Comparison of ENCODE assay signal across 6 cellular contexts in the genomic region with DNA sequence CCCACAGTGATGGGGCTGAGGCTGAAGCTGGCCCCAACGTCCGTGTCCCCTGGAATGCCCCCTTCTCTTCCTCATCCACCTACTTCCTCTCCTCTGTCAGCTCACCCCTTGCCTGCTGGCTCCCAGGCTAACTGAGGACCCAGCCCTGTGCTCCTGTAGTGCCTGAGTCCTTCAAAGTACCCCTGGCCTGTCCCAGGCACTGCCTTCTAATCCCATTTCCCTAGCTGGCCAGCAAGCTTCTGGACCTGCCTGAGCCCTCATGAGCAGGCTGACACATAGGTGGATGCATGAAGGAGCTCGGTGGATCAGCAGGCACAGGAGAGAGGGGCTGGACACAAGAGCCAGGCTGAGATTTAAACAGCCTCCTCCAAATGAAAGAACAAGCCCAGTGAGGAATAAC.
"Had no signal": no experiment of that assay in that cellular context is flagged by ENCODE, and none has a peak within 500 bp of the region (broad histone marks: within the 10 kb centered on the region; RNA-seq: fewer than 3 reads in every experiment).

No MANE protein-coding gene starts in this region.

- H3K4me1 Mint-ChIP-seq: GM23338 had no signal

- H2AFZ ChIP-seq: GM23338 had no signal

- H3K4me2 ChIP-seq: GM23338 had no signal

- FAIRE-seq: HTR-8/SVneo, K562 had no signal

- ATAC-seq: GM23338, K562 had no signal

- H3K27ac Mint-ChIP-seq: GM23338 had no signal

- H3K4me3 Mint-ChIP-seq: GM23338 had no signal

- DNase-seq: H7, HCEC 1CT, IMR-90 had no signal

- H3K4me3 ChIP-seq: GM23338, K562 had no signal
